ENCODE assay signal across 14 cellular contexts in the genomic region with DNA sequence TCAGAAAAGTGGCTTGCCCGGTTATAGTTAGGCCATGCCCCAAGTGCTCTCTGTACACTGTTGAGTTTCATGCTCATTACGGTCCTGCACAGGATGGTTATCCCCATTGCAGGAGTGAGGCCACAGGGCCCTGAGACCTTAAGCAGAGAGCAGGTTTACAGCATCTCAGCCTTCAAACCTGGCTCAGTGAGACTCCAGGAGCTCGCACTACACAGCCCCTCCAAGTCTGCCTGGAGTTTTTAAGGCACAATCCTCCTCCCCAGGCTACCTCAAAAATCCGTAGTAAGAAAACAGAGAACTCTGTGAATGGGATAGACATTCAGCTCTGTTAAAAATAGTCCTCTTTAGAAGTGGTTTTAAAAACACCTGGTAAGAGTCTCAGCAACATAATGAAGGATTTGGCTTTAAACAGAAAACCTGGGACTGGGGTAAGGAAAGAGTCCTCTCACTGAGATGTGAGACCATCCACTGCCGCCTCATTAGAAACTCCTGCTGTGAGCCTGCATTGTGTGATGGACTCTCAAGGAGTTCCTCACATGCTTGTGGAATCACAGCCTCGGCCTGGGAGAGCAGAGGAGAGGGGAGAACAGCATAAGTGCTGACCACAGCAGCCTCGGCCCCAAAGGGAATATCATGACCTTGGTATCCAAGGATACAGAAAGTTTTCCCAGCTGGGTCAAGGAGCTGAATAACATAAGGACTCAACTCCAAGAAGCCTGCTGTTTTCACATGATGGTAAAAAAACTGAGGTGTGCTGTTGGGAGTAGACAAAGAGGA.
A peak's percentile ranks its signal among the peaks of the same experiment; 100 is the strongest.
DNase-seq lines count a peak whose midpoint lies in the region; ATAC-seq and TF ChIP-seq lines count a peak whose summit lies in the region.
"Had no signal": no experiment of that assay in that cellular context is flagged by ENCODE, and none has a peak within 500 bp of the region (broad histone marks: within the 10 kb centered on the region; RNA-seq: fewer than 3 reads in every experiment).

No MANE protein-coding gene starts in this region.

- CTCF ChIA-PET in BJ (lab: Yijun Ruan, JAX) (no interaction called here), WTC11 (lab: Charles Lee) (no interaction called here)

- POLR2A ChIA-PET in BJ (lab: Charles Lee), result no interaction called here
- POLR2A ChIA-PET in WTC11 (lab: Charles Lee), result no interaction called here

- H3K36me3 ChIP-seq in BJ (ENCODE audit: control insufficient read depth, insufficient read depth, low read length), result no peaks in the 10 kb centered on the region
- H3K36me3 ChIP-seq: neutrophil had no signal

- H3K4me1 Mint-ChIP-seq in WTC11 (peaks cover 19% of the 10 kb centered on the region), neural crest cell (peaks cover 16% of the 10 kb centered on the region)

- H3K27ac Mint-ChIP-seq in WTC11 (peak overlapping the region; percentile 77; the same call in 1 of the 2 replicates), neural crest cell (ENCODE audit: unreplicated experiment) (peak overlapping the region; percentile 81)
- H3K27ac Mint-ChIP-seq: stimulated activated memory B cell treated with anti-CD40 and anti-IgM and Interleukin-4, amounts not matched to agents 10 μg/mL and 1 μg/mL and 100 μg/mL, for 72 hours had no signal

- DNase-seq in BJ (ENCODE audit: low read depth) (peak; percentile 4), WTC11 (ENCODE audit: low spot score) (peak; percentile 54), foreskin melanocyte (peak; percentile 9), neural crest cell (ENCODE audit: low read depth, low spot score) (no peak), SHP77 treated with DMSO at 0.1 percent for 48 hours (lab: John Stamatoyannopoulos, UW) (no peak), NCI-H510A (lab: John Stamatoyannopoulos, UW) (no peak)
- DNase-seq: activated CD4-positive, CD25-positive, alpha-beta regulatory T cell; activated T-cell treated with anti-CD3 and anti-CD28 coated beads, Interleukin-2, amount 50 U/mL, for 4 hours; kidney had no signal

- TF ChIP-seq CTCF in BJ (IDR thresholded peaks at IDR 0.05; ENCODE audit: insufficient read depth, low read depth, low read length) (no peak), WTC11 (IDR thresholded peaks at IDR 0.05) (no peak), neural crest cell (conservative IDR thresholded peaks at IDR 0.05) (no peak)

- peak; percentile 94 for ATAC-seq in WTC11
- ATAC-seq in HG03378 (IDR thresholded peaks at IDR 0.05; ENCODE audit: unreplicated experiment), result no peak
- no peak for ATAC-seq in GM18519 (IDR thresholded peaks at IDR 0.05; ENCODE audit: low FRiP score, unreplicated experiment)
- ATAC-seq: activated T-cell treated with anti-CD3 and anti-CD28 coated beads, Interleukin-2, amount 50 U/mL, for 4 hours; SK-N-SH treated with all-trans-retinoic acid at 6 μM for 48 hours; stimulated activated memory B cell treated with anti-CD40 and anti-IgM and Interleukin-4, amounts not matched to agents 10 μg/mL and 1 μg/mL and 100 μg/mL, for 72 hours had no signal

- peaks cover 3% of the 10 kb centered on the region; the same call in 1 of the 2 replicates for H3K36me3 Mint-ChIP-seq in WTC11
- H3K36me3 Mint-ChIP-seq in neural crest cell (ENCODE audit: low read depth), result peaks cover 17% of the 10 kb centered on the region

- H3K9me3 Mint-ChIP-seq in WTC11 (no peaks in the 10 kb centered on the region), neural crest cell (no peaks in the 10 kb centered on the region)
- H3K9me3 Mint-ChIP-seq: activated T-cell treated with anti-CD3 and anti-CD28 coated beads, Interleukin-2, amount 50 U/mL, for 4 hours; stimulated activated memory B cell treated with anti-CD40 and anti-IgM and Interleukin-4, amounts not matched to agents 10 μg/mL and 1 μg/mL and 100 μg/mL, for 72 hours had no signal

- H3K4me3 Mint-ChIP-seq in WTC11 (no peak overlapping the region), neural crest cell (no peak overlapping the region)
- H3K4me3 Mint-ChIP-seq: activated T-cell treated with anti-CD3 and anti-CD28 coated beads, Interleukin-2, amount 50 U/mL, for 4 hours; stimulated activated memory B cell treated with anti-CD40 and anti-IgM and Interleukin-4, amounts not matched to agents 10 μg/mL and 1 μg/mL and 100 μg/mL, for 72 hours had no signal

- H3K27me3 ChIP-seq in BJ (ENCODE audit: control insufficient read depth, insufficient read depth, low read length), result no peaks in the 10 kb centered on the region
- H3K27me3 ChIP-seq: neutrophil had no signal

- H3K27me3 Mint-ChIP-seq in WTC11 (ENCODE audit: low read depth), result no peaks in the 10 kb centered on the region
- H3K27me3 Mint-ChIP-seq in neural crest cell (ENCODE audit: low read depth), result no peaks in the 10 kb centered on the region
- H3K27me3 Mint-ChIP-seq: stimulated activated memory B cell treated with anti-CD40 and anti-IgM and Interleukin-4, amounts not matched to agents 10 μg/mL and 1 μg/mL and 100 μg/mL, for 72 hours had no signal

- H3K4me3 ChIP-seq in BJ (ENCODE audit: low read depth, low read length), result no peak overlapping the region

TF ChIP-seq in WTC11, 78 proteins besides CTCF, POLR2A, EP300 and RAD21:
- TF ChIP-seq CDX4 (CRISPR knock-in tag; IDR thresholded peaks at IDR 0.05; ENCODE audit: borderline replicate concordance), result no peak
- TF ChIP-seq RORB (CRISPR knock-in tag; IDR thresholded peaks at IDR 0.05), result no peak
- TF ChIP-seq, protein P1, sequence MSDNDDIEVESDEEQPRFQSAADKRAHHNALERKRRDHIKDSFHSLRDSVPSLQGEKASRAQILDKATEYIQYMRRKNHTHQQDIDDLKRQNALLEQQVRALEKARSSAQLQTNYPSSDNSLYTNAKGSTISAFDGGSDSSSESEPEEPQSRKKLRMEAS (CRISPR knock-in tag; IDR thresholded peaks at IDR 0.05), result no peak
- no peak for TF ChIP-seq SMAD3 (CRISPR knock-in tag; IDR thresholded peaks at IDR 0.05; ENCODE audit: borderline replicate concordance)
- no peak for TF ChIP-seq HMGXB4 (CRISPR knock-in tag; IDR thresholded peaks at IDR 0.05)
- no peak for TF ChIP-seq ZNF671 (CRISPR knock-in tag; IDR thresholded peaks at IDR 0.05)
- TF ChIP-seq NR1H2 (CRISPR knock-in tag; IDR thresholded peaks at IDR 0.05), result no peak
- TF ChIP-seq MXD4 (CRISPR knock-in tag; IDR thresholded peaks at IDR 0.05; ENCODE audit: borderline replicate concordance), result no peak
- TF ChIP-seq OVOL2 (CRISPR knock-in tag; IDR thresholded peaks at IDR 0.05; ENCODE audit: borderline replicate concordance), result no peak
- no peak for TF ChIP-seq ZNF263 (CRISPR knock-in tag; IDR thresholded peaks at IDR 0.05; ENCODE audit: low read depth)
- no peak for TF ChIP-seq ERG (CRISPR knock-in tag; IDR thresholded peaks at IDR 0.05)
- no peak for TF ChIP-seq ZNF317 (CRISPR knock-in tag; IDR thresholded peaks at IDR 0.05; ENCODE audit: borderline replicate concordance, low read depth)
- no peak for TF ChIP-seq ZBTB43 (CRISPR knock-in tag; IDR thresholded peaks at IDR 0.05)
- no peak for TF ChIP-seq PRRX2 (CRISPR knock-in tag; IDR thresholded peaks at IDR 0.05)

Comparison
In these comparisons a context has a peak if more than half of its experiments do, and no peak if none do; other contexts are left out.
1. DNase-seq: peak in BJ (single experiment), WTC11 (single experiment) and foreskin melanocyte (single experiment); none in neural crest cell (single experiment), SHP77 treated with DMSO at 0.1 percent for 48 hours (single experiment) and NCI-H510A (single experiment).